Comparison of ENCODE assay signal across 3 cellular contexts in the genomic region with DNA sequence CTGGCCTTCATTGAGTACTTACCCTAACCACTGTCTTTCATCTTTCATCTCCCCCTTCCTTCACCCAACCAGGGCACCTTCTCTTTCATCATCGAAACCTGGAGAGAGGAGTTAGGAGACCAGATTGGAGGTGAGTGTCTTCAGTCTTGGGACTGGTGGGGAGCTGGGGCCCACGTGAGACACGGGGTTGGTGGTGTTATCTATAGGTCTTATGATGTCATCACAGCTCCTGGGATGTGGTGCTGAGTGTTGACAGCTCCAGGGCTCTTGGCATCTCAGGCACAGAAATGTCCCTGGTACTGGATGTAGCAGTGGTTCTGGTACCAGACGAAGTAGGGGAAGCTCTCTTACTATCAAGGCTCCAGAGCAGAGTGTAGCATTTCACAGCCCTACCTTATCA.
TF ChIP-seq lines count a peak whose summit lies in the region.

No MANE protein-coding gene starts in this region.

TF ChIP-seq in A549, 52 proteins besides CTCF, POLR2A, EP300 and RAD21:
- TF ChIP-seq, protein P1, sequence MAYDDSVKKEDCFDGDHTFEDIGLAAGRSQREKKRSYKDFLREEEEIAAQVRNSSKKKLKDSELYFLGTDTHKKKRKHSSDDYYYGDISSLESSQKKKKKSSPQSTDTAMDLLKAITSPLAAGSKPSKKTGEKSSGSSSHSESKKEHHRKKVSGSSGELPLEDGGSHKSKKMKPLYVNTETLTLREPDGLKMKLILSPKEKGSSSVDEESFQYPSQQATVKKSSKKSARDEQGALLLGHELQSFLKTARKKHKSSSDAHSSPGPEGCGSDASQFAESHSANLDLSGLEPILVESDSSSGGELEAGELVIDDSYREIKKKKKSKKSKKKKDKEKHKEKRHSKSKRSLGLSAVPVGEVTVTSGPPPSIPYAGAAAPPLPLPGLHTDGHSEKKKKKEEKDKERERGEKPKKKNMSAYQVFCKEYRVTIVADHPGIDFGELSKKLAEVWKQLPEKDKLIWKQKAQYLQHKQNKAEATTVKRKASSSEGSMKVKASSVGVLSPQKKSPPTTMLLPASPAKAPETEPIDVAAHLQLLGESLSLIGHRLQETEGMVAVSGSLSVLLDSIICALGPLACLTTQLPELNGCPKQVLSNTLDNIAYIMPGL (CRISPR knock-in tag; IDR thresholded peaks at IDR 0.05; ENCODE audit: borderline replicate concordance): no peak
- TF ChIP-seq HEYL (CRISPR knock-in tag; IDR thresholded peaks at IDR 0.05) (no peak), MAFK (IDR thresholded peaks at IDR 0.05; ENCODE audit: partially characterized antibody) (no peak), ZC3H11A (IDR thresholded peaks at IDR 0.05) (no peak), JUN (IDR thresholded peaks at IDR 0.05) (no peak), MYC (IDR thresholded peaks at IDR 0.05; ENCODE audit: borderline replicate concordance, low read length) (no peak), ZSCAN20 (CRISPR knock-in tag; IDR thresholded peaks at IDR 0.05) (no peak)
- TF ChIP-seq, protein P2, sequence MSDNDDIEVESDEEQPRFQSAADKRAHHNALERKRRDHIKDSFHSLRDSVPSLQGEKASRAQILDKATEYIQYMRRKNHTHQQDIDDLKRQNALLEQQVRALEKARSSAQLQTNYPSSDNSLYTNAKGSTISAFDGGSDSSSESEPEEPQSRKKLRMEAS (IDR thresholded peaks at IDR 0.05): no peak

TF ChIP-seq in HEK293, 187 proteins besides CTCF, POLR2A, EP300 and RAD21 (continues in another document):
- TF ChIP-seq, protein P3, sequence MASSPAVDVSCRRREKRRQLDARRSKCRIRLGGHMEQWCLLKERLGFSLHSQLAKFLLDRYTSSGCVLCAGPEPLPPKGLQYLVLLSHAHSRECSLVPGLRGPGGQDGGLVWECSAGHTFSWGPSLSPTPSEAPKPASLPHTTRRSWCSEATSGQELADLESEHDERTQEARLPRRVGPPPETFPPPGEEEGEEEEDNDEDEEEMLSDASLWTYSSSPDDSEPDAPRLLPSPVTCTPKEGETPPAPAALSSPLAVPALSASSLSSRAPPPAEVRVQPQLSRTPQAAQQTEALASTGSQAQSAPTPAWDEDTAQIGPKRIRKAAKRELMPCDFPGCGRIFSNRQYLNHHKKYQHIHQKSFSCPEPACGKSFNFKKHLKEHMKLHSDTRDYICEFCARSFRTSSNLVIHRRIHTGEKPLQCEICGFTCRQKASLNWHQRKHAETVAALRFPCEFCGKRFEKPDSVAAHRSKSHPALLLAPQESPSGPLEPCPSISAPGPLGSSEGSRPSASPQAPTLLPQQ (tag by site-specific recombination; IDR thresholded peaks at IDR 0.05): peak; percentile 93
- TF ChIP-seq ZNF10 (tag by site-specific recombination; IDR thresholded peaks at IDR 0.05): no peak
- no peak for TF ChIP-seq ZNF449 (tag by site-specific recombination; IDR thresholded peaks at IDR 0.05)
- TF ChIP-seq, protein P4, sequence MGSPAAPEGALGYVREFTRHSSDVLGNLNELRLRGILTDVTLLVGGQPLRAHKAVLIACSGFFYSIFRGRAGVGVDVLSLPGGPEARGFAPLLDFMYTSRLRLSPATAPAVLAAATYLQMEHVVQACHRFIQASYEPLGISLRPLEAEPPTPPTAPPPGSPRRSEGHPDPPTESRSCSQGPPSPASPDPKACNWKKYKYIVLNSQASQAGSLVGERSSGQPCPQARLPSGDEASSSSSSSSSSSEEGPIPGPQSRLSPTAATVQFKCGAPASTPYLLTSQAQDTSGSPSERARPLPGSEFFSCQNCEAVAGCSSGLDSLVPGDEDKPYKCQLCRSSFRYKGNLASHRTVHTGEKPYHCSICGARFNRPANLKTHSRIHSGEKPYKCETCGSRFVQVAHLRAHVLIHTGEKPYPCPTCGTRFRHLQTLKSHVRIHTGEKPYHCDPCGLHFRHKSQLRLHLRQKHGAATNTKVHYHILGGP (tag by site-specific recombination; IDR thresholded peaks at IDR 0.05): no peak
- TF ChIP-seq ZNF416 (tag by site-specific recombination; IDR thresholded peaks at IDR 0.05): no peak
- peak; percentile 23; the same call in 1 of the 2 replicates for TF ChIP-seq ZNF366 (tag by site-specific recombination; conservative IDR thresholded peaks at IDR 0.05)
- TF ChIP-seq ZNF768 (tag by site-specific recombination; IDR thresholded peaks at IDR 0.05): no peak
- TF ChIP-seq ZBTB48 (tag by site-specific recombination; IDR thresholded peaks at IDR 0.05): 0 out of 2 replicates have a peak, but pooled peaks have one; percentile 10
- TF ChIP-seq ATF2 (tag by site-specific recombination; IDR thresholded peaks at IDR 0.05; ENCODE audit: low read depth): peak; percentile 84
- TF ChIP-seq TCF7L2 (IDR thresholded peaks at IDR 0.05; ENCODE audit: borderline replicate concordance, low read depth, low read length): no peak
- TF ChIP-seq ZBTB8A (tag by site-specific recombination; IDR thresholded peaks at IDR 0.05): no peak
- TF ChIP-seq ZNF350 (tag by site-specific recombination; IDR thresholded peaks at IDR 0.05): no peak
- TF ChIP-seq ZNF133 (tag by site-specific recombination; IDR thresholded peaks at IDR 0.05): no peak
- no peak for TF ChIP-seq ZNF248 (tag by site-specific recombination; IDR thresholded peaks at IDR 0.05)
- peak; percentile 87 for TF ChIP-seq ZFP69B (tag by site-specific recombination; IDR thresholded peaks at IDR 0.05)
- no peak for TF ChIP-seq YY2 (tag by site-specific recombination; IDR thresholded peaks at IDR 0.05)
- TF ChIP-seq ZBTB21 (tag by site-specific recombination; IDR thresholded peaks at IDR 0.05): peak; percentile 67; the same call in 1 of the 2 replicates
- TF ChIP-seq ZNF629 (tag by site-specific recombination; IDR thresholded peaks at IDR 0.05): peak; percentile 81
- TF ChIP-seq HOXA7 (CRISPR knock-in tag; IDR thresholded peaks at IDR 0.05; ENCODE audit: borderline replicate concordance): no peak

TF ChIP-seq in K562, 482 proteins besides CTCF, POLR2A, EP300 and RAD21:
- TF ChIP-seq JUND (IDR thresholded peaks at IDR 0.05; ENCODE audit: borderline replicate concordance, low read depth, low read length): peak; percentile 26; the same call in 1 of the 2 replicates
- TF ChIP-seq JUND (tag; IDR thresholded peaks at IDR 0.05; ENCODE audit: borderline replicate concordance, low read depth, low read length): no peak
- no peak for TF ChIP-seq RUNX1 (IDR thresholded peaks at IDR 0.05; ENCODE audit: low read depth)
- TF ChIP-seq ZNF354B (CRISPR knock-in tag; IDR thresholded peaks at IDR 0.05): no peak
- peak; percentile 66 for TF ChIP-seq ATF3 (IDR thresholded peaks at IDR 0.05)
- no peak for TF ChIP-seq ATF3 (CRISPR knock-in tag; conservative IDR thresholded peaks at IDR 0.05)
- peak; percentile 48; the same call in 1 of the 2 replicates for TF ChIP-seq CREM (IDR thresholded peaks at IDR 0.05; ENCODE audit: low read depth)
- peak; percentile 41; the same call in 1 of the 2 replicates for TF ChIP-seq BHLHE40 (IDR thresholded peaks at IDR 0.05; ENCODE audit: low read length)
- TF ChIP-seq CHD2 (IDR thresholded peaks at IDR 0.05; ENCODE audit: low read depth, low read length): no peak
- TF ChIP-seq MEIS2 (IDR thresholded peaks at IDR 0.05; ENCODE audit: partially characterized antibody): peak; percentile 55
- no peak for TF ChIP-seq NR0B1 (IDR thresholded peaks at IDR 0.05; ENCODE audit: partially characterized antibody)
- TF ChIP-seq ATF1 (CRISPR knock-in tag; IDR thresholded peaks at IDR 0.05): no peak
- TF ChIP-seq ATF1 (tag; IDR thresholded peaks at IDR 0.05): 0 out of 2 replicates have a peak, but pooled peaks have one; percentile 42
- TF ChIP-seq ATF7 (IDR thresholded peaks at IDR 0.05): peak; percentile 51; the same call in 1 of the 2 replicates
TF ChIP-seq in K562: peak in this region for 7.
